ENCODE assay signal across 27 cellular contexts in genomic region chr12:17335487-17335886, GRCh38.
"Had no signal": no experiment of that assay in that cellular context is flagged by ENCODE, and none has a peak within 500 bp of the region (broad histone marks: within the 10 kb centered on the region; RNA-seq: fewer than 3 reads in every experiment).

No MANE protein-coding gene starts in this region.

- H3K27ac ChIP-seq: stomach, suprapubic skin, testis, thoracic aorta, thyroid gland, tibial artery, tibial nerve, transverse colon, upper lobe of left lung, upper lobe of right lung, uterus, vagina had no signal

- H3K27me3 ChIP-seq: stomach, suprapubic skin, testis, thyroid gland, tibial artery, tibial nerve, transverse colon, upper lobe of left lung, upper lobe of right lung, uterus, vagina had no signal

- DNase-seq: stimulated activated CD4-positive, alpha-beta T cell treated with anti-CD3 and anti-CD28 coated beads, Interleukin-2, amount 100 ng/mL, for 48 hours; stimulated activated CD4-positive, alpha-beta T cell treated with anti-CD3 and anti-CD28 coated beads, Interleukin-4, amount 100 ng/mL, for 1 hour; stimulated activated CD4-positive, alpha-beta T cell treated with anti-CD3 and anti-CD28 coated beads, Interleukin-4, amount 100 ng/mL, for 24 hours; stimulated activated CD4-positive, alpha-beta T cell treated with anti-CD3 and anti-CD28 coated beads, Interleukin-4, amount 100 ng/mL, for 4 hours; stimulated activated CD8-positive, alpha-beta memory T cell treated with anti-CD3 and anti-CD28 coated beads, Interleukin-4, amount 100 ng/mL, for 48 hours; stimulated activated naive B cell treated with anti-CD40 and anti-IgM and Interleukin-4, amounts not matched to agents 10 μg/mL and 1 μg/mL and 100 μg/mL, for 72 hours; stimulated activated naive CD4-positive, alpha-beta T cell; stimulated activated naive CD4-positive, alpha-beta T cell treated with Interleukin-2 at 50 U/mL for 16 hours; stimulated activated naive CD8-positive, alpha-beta T cell treated with anti-CD3 and anti-CD28 coated beads, Interleukin-15, amount 100 ng/mL, for 72 hours; stimulated activated naive CD8-positive, alpha-beta T cell treated with anti-CD3 and anti-CD28 coated beads, Interleukin-15, Interleukin-2, amounts not matched to agents 100 U/mL and 50 U/mL, for 24 hours; stomach; substantia nigra; testis; thyroid gland; tibial artery; transverse colon; trophoblast cell; upper lobe of left lung; upper lobe of right lung; uterus had no signal

- FAIRE-seq: urothelium cell line had no signal

- H3K4me1 ChIP-seq: stomach, suprapubic skin, testis, thyroid gland, tibial artery, tibial nerve, transverse colon, upper lobe of left lung, upper lobe of right lung, uterus, vagina had no signal

- H3K4me3 ChIP-seq: stomach, suprapubic skin, testis, thoracic aorta, thyroid gland, tibial artery, tibial nerve, transverse colon, upper lobe of left lung, upper lobe of right lung, uterus, vagina had no signal

- ATAC-seq: stimulated activated effector memory CD8-positive, alpha-beta T cell treated with anti-CD3 and anti-CD28 coated beads, Interleukin-12 subunit alpha, Interleukin-12 subunit beta, amount 100 ng/mL, for 72 hours; stimulated activated memory B cell treated with anti-CD40 and anti-IgM and Interleukin-4, amounts not matched to agents 10 μg/mL and 1 μg/mL and 100 μg/mL, for 72 hours; stimulated activated naive B cell treated with anti-CD40 and anti-IgM and Interleukin-4, amounts not matched to agents 10 μg/mL and 1 μg/mL and 100 μg/mL, for 72 hours; stimulated activated naive CD8-positive, alpha-beta T cell treated with anti-CD3 and anti-CD28 coated beads, Interleukin-15, amount 100 ng/mL, for 72 hours; stimulated activated naive CD8-positive, alpha-beta T cell treated with anti-CD3 and anti-CD28 coated beads, Interleukin-15, Interleukin-2, amounts not matched to agents 100 U/mL and 50 U/mL, for 24 hours; upper lobe of right lung had no signal

- H3K9me3 ChIP-seq: suprapubic skin, testis, thoracic aorta, thyroid gland, tibial artery, upper lobe of left lung, upper lobe of right lung, uterus, vagina had no signal

- H3K36me3 ChIP-seq: stomach, suprapubic skin, thoracic aorta, thyroid gland, tibial artery, tibial nerve, transverse colon, upper lobe of left lung, upper lobe of right lung, uterus, vagina had no signal
